ENCODE assay signal across 16 cellular contexts in genomic region chr2:10781746-10782145, GRCh38. TPM values are rescaled to one million over a fixed set of nuclear protein-coding genes. Genes with fewer than 3 reads are reported as not detected.
A peak's percentile ranks its signal among the peaks of the same experiment; 100 is the strongest.
DNase-seq lines count a peak whose midpoint lies in the region; ATAC-seq and TF ChIP-seq lines count a peak whose summit lies in the region.
"Had no signal": no experiment of that assay in that cellular context is flagged by ENCODE, and none has a peak within 500 bp of the region (broad histone marks: within the 10 kb centered on the region; RNA-seq: fewer than 3 reads in every experiment).

No MANE protein-coding gene starts in this region.

- H3K4me3 ChIP-seq in SK-N-MC, result no peak overlapping the region
- H3K4me3 ChIP-seq in testis, result no peak overlapping the region
- H3K4me3 ChIP-seq: GM23248 had no signal

- no peaks in the 10 kb centered on the region for H3K9me3 ChIP-seq in SK-N-MC (ENCODE audit: low read depth, low read length)
- no peaks in the 10 kb centered on the region for H3K9me3 ChIP-seq in testis

- 0 out of 2 replicates have a peak overlapping the region, but pooled peaks have one; percentile 19 for H3K27ac ChIP-seq in SK-N-MC
- no peak overlapping the region for H3K27ac ChIP-seq in testis
- H3K27ac ChIP-seq: GM23248 had no signal

- no peak overlapping the region for H3K9ac ChIP-seq in SK-N-MC (ENCODE audit: insufficient read length)
- H3K9ac ChIP-seq: GM23248 had no signal

- H3K4me1 ChIP-seq in testis, result no peaks in the 10 kb centered on the region

- H3K36me3 Mint-ChIP-seq in stimulated activated effector memory CD8-positive, alpha-beta T cell treated with anti-CD3 and anti-CD28 coated beads, Interleukin-12 subunit alpha, Interleukin-12 subunit beta, amount 100 ng/mL, for 72 hours, result peaks cover 91% of the 10 kb centered on the region

- peaks cover 67% of the 10 kb centered on the region for H3K36me3 ChIP-seq in SK-N-MC (ENCODE audit: insufficient read depth, low read length)
- H3K36me3 ChIP-seq in testis (ENCODE audit: low read depth, missing control alignments), result no peaks in the 10 kb centered on the region

- H3K4me1 Mint-ChIP-seq in stimulated activated effector memory CD8-positive, alpha-beta T cell treated with anti-CD3 and anti-CD28 coated beads, Interleukin-12 subunit alpha, Interleukin-12 subunit beta, amount 100 ng/mL, for 72 hours, result no peaks in the 10 kb centered on the region
- H3K4me1 Mint-ChIP-seq: CD4-positive, alpha-beta memory T cell had no signal

- H3K9me3 Mint-ChIP-seq in stimulated activated effector memory CD8-positive, alpha-beta T cell treated with anti-CD3 and anti-CD28 coated beads, Interleukin-12 subunit alpha, Interleukin-12 subunit beta, amount 100 ng/mL, for 72 hours, result no peaks in the 10 kb centered on the region
- H3K9me3 Mint-ChIP-seq: CD4-positive, alpha-beta memory T cell had no signal

- no peak for DNase-seq in SK-N-MC (ENCODE audit: low read depth, low spot score)
- peak; percentile 4 for DNase-seq in mesenteric fat pad (ENCODE audit: low spot score)
- DNase-seq in testis, result peak; percentile 4
- no peak for DNase-seq in stimulated activated effector memory CD8-positive, alpha-beta T cell treated with anti-CD3 and anti-CD28 coated beads, Interleukin-12 subunit alpha, Interleukin-12 subunit beta, amount 100 ng/mL, for 72 hours (ENCODE audit: low spot score in 2 of 2)
- DNase-seq in stimulated activated CD4-positive, alpha-beta T cell treated with anti-CD3 and anti-CD28 coated beads, Interleukin-4, amount 100 ng/mL, for 1 hour, result no peak
- DNase-seq: C1 segment of cervical spinal cord; Calu3; CD4-positive, alpha-beta memory T cell; COR-L47; DMS53; DMS79 treated with DMSO at 0.1 percent for 48 hours; GF-D8; GM23248; H7; HCEC 1CT had no signal

- no peak for TF ChIP-seq CTCF in testis (IDR thresholded peaks at IDR 0.05)

- 87 to 98% methylated on average over 8 of the region's 8 CpGs for WGBS in testis, 2 donors

- intact Hi-C loops in testis (cut with DNase I; ENCODE audit: low total_unique reads), result no loop called here

- H3K27me3 ChIP-seq in testis, result no peaks in the 10 kb centered on the region

- TF ChIP-seq POLR2A in testis (IDR thresholded peaks at IDR 0.05), result no peak

- H3K27ac Mint-ChIP-seq in stimulated activated effector memory CD8-positive, alpha-beta T cell treated with anti-CD3 and anti-CD28 coated beads, Interleukin-12 subunit alpha, Interleukin-12 subunit beta, amount 100 ng/mL, for 72 hours, result no peak overlapping the region
- H3K27ac Mint-ChIP-seq: CD4-positive, alpha-beta memory T cell had no signal

- ATAC-seq in stimulated activated effector memory CD8-positive, alpha-beta T cell treated with anti-CD3 and anti-CD28 coated beads, Interleukin-12 subunit alpha, Interleukin-12 subunit beta, amount 100 ng/mL, for 72 hours, result no peak

- H3K4me3 Mint-ChIP-seq in stimulated activated effector memory CD8-positive, alpha-beta T cell treated with anti-CD3 and anti-CD28 coated beads, Interleukin-12 subunit alpha, Interleukin-12 subunit beta, amount 100 ng/mL, for 72 hours, result no peak overlapping the region
- H3K4me3 Mint-ChIP-seq: CD4-positive, alpha-beta memory T cell had no signal

TF ChIP-seq in PFSK-1, 5 proteins besides CTCF, POLR2A, EP300 and RAD21:
- TF ChIP-seq REST (IDR thresholded peaks at IDR 0.05; ENCODE audit: insufficient read depth in 1 of 2, low read depth in 2 of 2, low read length in 2 of 2) (no peak), POLR2AphosphoS5 (IDR thresholded peaks at IDR 0.05; ENCODE audit: low read depth, low read length) (peak; percentile 25; the same call in 1 of the 2 replicates)

RNA-seq across cellular contexts. Expression of gene PDIA6, which starts 30.8 kb away (rescaled TPM):
- polyA plus RNA-seq in PFSK-1 (2012; ENCODE audit: insufficient read length, low read depth), result 311 TPM
- total RNA-seq in mesenteric fat pad (157 TPM), testis (10 to 100 TPM; 74.3 to 78.4 TPM)
- 123 TPM for polyA plus RNA-seq in testis (ENCODE audit: insufficient read depth, low read depth, low replicate concordance)

Comparison
In these comparisons a context has a peak if more than half of its experiments do, and no peak if none do; other contexts are left out.
1. DNase-seq: peak in mesenteric fat pad (single experiment) and testis (single experiment); none in SK-N-MC (single experiment), stimulated activated effector memory CD8-positive, alpha-beta T cell treated with anti-CD3 and anti-CD28 coated beads, Interleukin-12 subunit alpha, Interleukin-12 subunit beta, amount 100 ng/mL, for 72 hours (0 of 2) and stimulated activated CD4-positive, alpha-beta T cell treated with anti-CD3 and anti-CD28 coated beads, Interleukin-4, amount 100 ng/mL, for 1 hour (single experiment).